Comparison of ENCODE assay signal across 13 cellular contexts in genomic region chr6:96468281-96468680, GRCh38. TPM values are rescaled to one million over a fixed set of nuclear protein-coding genes. Genes with fewer than 3 reads are reported as not detected.
DNase-seq lines count a peak whose midpoint lies in the region; ATAC-seq and TF ChIP-seq lines count a peak whose summit lies in the region.
"Had no signal": no experiment of that assay in that cellular context is flagged by ENCODE, and none has a peak within 500 bp of the region (broad histone marks: within the 10 kb centered on the region; RNA-seq: fewer than 3 reads in every experiment).

No MANE protein-coding gene starts in this region.

- H3K14ac ChIP-seq in trophoblast cell (ENCODE audit: low read length) = no peak overlapping the region

- H3K79me1 ChIP-seq in trophoblast cell (ENCODE audit: low read length) = peaks cover 2% of the 10 kb centered on the region

- in situ Hi-C loops in astrocyte of the spinal cord (cut with HindIII; ENCODE audit: low sequenced_read_pairs) = no loop called here

- peak overlapping the region; percentile 33 for H2BK5ac ChIP-seq in trophoblast cell (ENCODE audit: low read depth, low read length, poor library complexity)

- no peaks in the 10 kb centered on the region for H3K9me2 ChIP-seq in GM23338 (ENCODE audit: insufficient read depth)

- H2BK120ac ChIP-seq in trophoblast cell (ENCODE audit: insufficient read depth, low read length, poor library complexity) = no peak overlapping the region

- H3K79me2 ChIP-seq in GM23338 (replicated peaks; ENCODE audit: insufficient read depth) = no peaks in the 10 kb centered on the region
- H3K79me2 ChIP-seq in trophoblast cell (ENCODE audit: control insufficient read depth, insufficient read depth, low read length, poor library complexity) = no peaks in the 10 kb centered on the region

- no peaks in the 10 kb centered on the region for H3K27me3 ChIP-seq in GM23338 (ENCODE audit: insufficient read depth)
- H3K27me3 ChIP-seq in trophoblast cell (ENCODE audit: insufficient read depth, low read length) = no peaks in the 10 kb centered on the region
- H3K27me3 ChIP-seq: BE2C had no signal

- H3K27ac Mint-ChIP-seq in GM23338 = no peak overlapping the region
- H3K27ac Mint-ChIP-seq in mesothelial cell of epicardium = peak overlapping the region; percentile 5

- H4K91ac ChIP-seq in trophoblast cell (ENCODE audit: low read depth, low read length) = no peak overlapping the region

- H3K4me1 Mint-ChIP-seq in GM23338 (no peaks in the 10 kb centered on the region), mesothelial cell of epicardium (peaks cover 27% of the 10 kb centered on the region)

- H3K4me3 Mint-ChIP-seq in GM23338 = no peak overlapping the region
- H3K4me3 Mint-ChIP-seq in mesothelial cell of epicardium = no peak overlapping the region
- H3K4me3 Mint-ChIP-seq: CD4-positive, alpha-beta memory T cell had no signal

- H3K27me3 Mint-ChIP-seq in GM23338 (ENCODE audit: insufficient read depth, low read depth, poor library complexity) = no peaks in the 10 kb centered on the region
- no peaks in the 10 kb centered on the region for H3K27me3 Mint-ChIP-seq in mesothelial cell of epicardium (ENCODE audit: low read depth)
- H3K27me3 Mint-ChIP-seq: CD4-positive, alpha-beta memory T cell had no signal

- no peak overlapping the region for H3K4me3 ChIP-seq in GM23338
- no peak overlapping the region for H3K4me3 ChIP-seq in astrocyte of the spinal cord (ENCODE audit: low read depth, low read length)
- H3K4me3 ChIP-seq in trophoblast cell (ENCODE audit: low read depth, low read length) = no peak overlapping the region

- no peak overlapping the region for H3K4me2 ChIP-seq in GM23338
- H3K4me2 ChIP-seq in trophoblast cell (ENCODE audit: low read length) = no peak overlapping the region

- no peaks in the 10 kb centered on the region for H3F3A ChIP-seq in GM23338 (replicated peaks; ENCODE audit: low read depth)

- no peaks in the 10 kb centered on the region for H3K36me3 ChIP-seq in GM23338 (ENCODE audit: insufficient read depth)
- no peaks in the 10 kb centered on the region for H3K36me3 ChIP-seq in trophoblast cell (ENCODE audit: control insufficient read depth in 1 of 2, insufficient read depth in 2 of 2, low read length in 2 of 2)
- H3K36me3 ChIP-seq: BE2C had no signal

- no peak overlapping the region for H3K4ac ChIP-seq in trophoblast cell (ENCODE audit: low read depth, low read length)

- H3K4me1 ChIP-seq in GM23338 (ENCODE audit: insufficient read depth) = no peaks in the 10 kb centered on the region
- H3K4me1 ChIP-seq in trophoblast cell (ENCODE audit: control insufficient read depth in 1 of 2, insufficient read depth in 2 of 2, low read length in 2 of 2) = no peaks in the 10 kb centered on the region
- H3K4me1 ChIP-seq: BE2C had no signal

- H3K9me3 ChIP-seq in trophoblast cell (ENCODE audit: insufficient read depth, low read depth, low read length) = no peaks in the 10 kb centered on the region
- H3K9me3 ChIP-seq: BE2C had no signal

- TF ChIP-seq CTCF in GM23338 (conservative IDR thresholded peaks at IDR 0.05; ENCODE audit: low read depth in 2 of 2) (no peak), astrocyte of the spinal cord (IDR thresholded peaks at IDR 0.05; ENCODE audit: low read depth, low read length) (no peak), mesothelial cell of epicardium (IDR thresholded peaks at IDR 0.05; ENCODE audit: unreplicated experiment) (no peak)

- no peaks in the 10 kb centered on the region for H3K36me3 Mint-ChIP-seq in GM23338 (ENCODE audit: low read depth)
- peaks cover 1% of the 10 kb centered on the region for H3K36me3 Mint-ChIP-seq in mesothelial cell of epicardium
- H3K36me3 Mint-ChIP-seq: CD4-positive, alpha-beta memory T cell had no signal

- no peaks in the 10 kb centered on the region for H3K9me3 Mint-ChIP-seq in GM23338
- peaks cover 9% of the 10 kb centered on the region for H3K9me3 Mint-ChIP-seq in mesothelial cell of epicardium

- H3K23ac ChIP-seq in trophoblast cell (ENCODE audit: low read length) = no peak overlapping the region

- H2AFZ ChIP-seq in GM23338 (0 out of 2 replicates have a peak overlapping the region, but pooled peaks have one; percentile 19), trophoblast cell (ENCODE audit: insufficient read depth, low read length, poor library complexity) (no peak overlapping the region)

- no peak overlapping the region for H3K9ac ChIP-seq in trophoblast cell (ENCODE audit: low read length)

- WGBS in trophoblast cell (ENCODE audit: extremely low coverage, insufficient coverage, insufficient read length) = no CpG with 5 or more reads among the region's 3 CpGs

- H3K18ac ChIP-seq in trophoblast cell (ENCODE audit: low read length) = no peak overlapping the region

- H3K27ac ChIP-seq in GM23338 (ENCODE audit: low read depth) = no peak overlapping the region
- no peak overlapping the region for H3K27ac ChIP-seq in trophoblast cell (ENCODE audit: low read depth, low read length)
- H3K27ac ChIP-seq: C4-2B, HL-60 had no signal

- no peak overlapping the region for H2BK12ac ChIP-seq in trophoblast cell (ENCODE audit: low read length)

- no peak for DNase-seq in GM23338 (ENCODE audit: low spot score)
- DNase-seq in astrocyte of the spinal cord (ENCODE audit: low read depth, low spot score) = peak; percentile 6
- DNase-seq in mesothelial cell of epicardium (ENCODE audit: low spot score in 2 of 2, unreplicated experiment in 2 of 2) = no peak
- no peak for DNase-seq in trophoblast cell
- no peak for DNase-seq in stimulated activated naive CD4-positive, alpha-beta T cell treated with Interleukin-2 at 50 U/mL for 16 hours (lab: John Stamatoyannopoulos, UW)
- DNase-seq: BE2C; CD4-positive, alpha-beta memory T cell; DMS79 had no signal

- no peak overlapping the region for H4K8ac ChIP-seq in trophoblast cell (ENCODE audit: low read depth, low read length)

- ATAC-seq in GM23338 = no peak
- ATAC-seq in HG03565 (IDR thresholded peaks at IDR 0.05; ENCODE audit: unreplicated experiment) = no peak
- ATAC-seq in GM21528 (IDR thresholded peaks at IDR 0.05; ENCODE audit: low FRiP score, unreplicated experiment) = no peak
- ATAC-seq: HCT116 had no signal

- H2AK5ac ChIP-seq in trophoblast cell (ENCODE audit: low read length) = no peak overlapping the region

- H4K20me1 ChIP-seq in GM23338 (replicated peaks; ENCODE audit: insufficient read depth) = no peaks in the 10 kb centered on the region

- H4K12ac ChIP-seq in trophoblast cell (ENCODE audit: low read depth, low read length) = no peak overlapping the region

TF ChIP-seq in GM23338, 12 proteins besides CTCF, POLR2A, EP300 and RAD21:
- TF ChIP-seq ETS1 (IDR thresholded peaks at IDR 0.05) (no peak), NANOG (IDR thresholded peaks at IDR 0.05; ENCODE audit: borderline replicate concordance) (no peak), ZNF331 (CRISPR knock-in tag; IDR thresholded peaks at IDR 0.05; ENCODE audit: low read depth) (no peak), ZNF114 (CRISPR knock-in tag; IDR thresholded peaks at IDR 0.05) (no peak), POLR2AphosphoS5 (IDR thresholded peaks at IDR 0.05; ENCODE audit: low read depth) (no peak), CREB1 (CRISPR knock-in tag; IDR thresholded peaks at IDR 0.05; ENCODE audit: low read depth) (no peak), STAT1 (IDR thresholded peaks at IDR 0.05; ENCODE audit: unreplicated experiment) (no peak), REST (IDR thresholded peaks at IDR 0.05; ENCODE audit: unreplicated experiment) (no peak)

RNA-seq across cellular contexts. Expression of gene UFL1, which starts 53.3 kb away (rescaled TPM):
- total RNA-seq in GM23338 (2014; rRNA removed; shearing (Covaris generic)) = 9.0 and 13.3 TPM in 2 replicates
- 8.8 and 9.9 TPM in 2 replicates for polyA plus RNA-seq in GM23338 (2016; fragmentation: Nextera tagmentation; extraction: Ambion mirVana)
- total RNA-seq in mesothelial cell of epicardium = 39.4 to 40.2 TPM (median 39.5 TPM) in 3 replicates
- polyA plus RNA-seq in trophoblast cell (2013) = 26.4 and 26.5 TPM in 2 replicates
